Comparison of ENCODE assay signal across 15 cellular contexts in the genomic region with DNA sequence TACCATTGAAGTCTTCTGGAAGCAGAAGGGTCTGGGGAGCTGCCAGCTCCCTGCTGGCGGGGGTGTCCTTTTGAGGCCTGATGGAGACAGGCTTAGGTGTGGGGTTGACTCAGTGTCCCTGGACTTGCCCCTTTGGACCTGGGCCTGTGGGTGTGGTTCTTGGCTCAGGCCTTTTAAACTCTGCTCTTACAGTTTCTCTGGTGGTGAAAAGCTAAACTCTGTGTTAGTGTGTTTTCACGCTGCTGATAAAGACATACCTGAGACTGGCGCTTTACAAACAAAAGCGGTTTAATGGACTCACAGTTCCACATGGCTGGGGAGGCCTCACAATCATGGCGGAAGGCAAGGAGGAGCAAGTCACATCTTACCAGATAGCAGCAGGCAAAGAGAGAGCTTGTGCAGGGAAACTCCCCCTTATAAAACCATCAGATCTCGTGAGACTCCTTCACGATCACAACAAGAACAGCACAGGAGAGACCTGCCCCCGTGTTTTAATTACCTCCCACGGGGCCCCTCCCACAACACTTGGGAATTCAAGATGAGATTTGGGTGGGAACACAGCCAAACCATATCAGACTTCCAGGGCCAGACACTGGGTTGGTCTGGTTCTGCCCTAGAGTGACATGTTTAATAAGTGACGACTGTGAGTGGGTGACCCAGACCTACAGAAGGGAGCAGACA.
"Had no signal": no experiment of that assay in that cellular context is flagged by ENCODE, and none has a peak within 500 bp of the region (broad histone marks: within the 10 kb centered on the region; RNA-seq: fewer than 3 reads in every experiment).

No MANE protein-coding gene starts in this region.

- H3K4me3 ChIP-seq: ascending aorta, esophagus squamous epithelium, lower lobe of right lung, ovary, SK-N-MC, tibial nerve had no signal

- H3K27me3 Mint-ChIP-seq: activated naive CD8-positive, alpha-beta T cell treated with anti-CD3 and anti-CD28 coated beads, Interleukin-2, amount 50 U/mL, for 24 hours had no signal

- DNase-seq: activated CD4-positive, alpha-beta T cell treated with anti-CD3 and anti-CD28 coated beads, Interleukin-2, amount 50 U/mL, for 1 hour; activated CD8-positive, alpha-beta memory T cell treated with anti-CD3 and anti-CD28 coated beads for 24 hours; activated naive CD4-positive, alpha-beta T cell treated with anti-CD3 and anti-CD28 coated beads for 36 hours; activated naive CD8-positive, alpha-beta T cell treated with anti-CD3 and anti-CD28 coated beads, Interleukin-2, amount 50 U/mL, for 24 hours; esophagus squamous epithelium; hypothalamus; lower lobe of right lung; ovary; stimulated activated CD4-positive, alpha-beta T cell treated with anti-CD3 and anti-CD28 coated beads, Interleukin-12 subunit alpha, Interleukin-12 subunit beta, amount 100 ng/mL, for 4 hours had no signal

- ATAC-seq: activated CD4-positive, CD25-positive, alpha-beta regulatory T cell treated with anti-CD3 and anti-CD28 coated beads, Interleukin-2, amount 50 U/mL, for 24 hours; activated naive CD8-positive, alpha-beta T cell treated with anti-CD3 and anti-CD28 coated beads, Interleukin-2, amount 50 U/mL, for 24 hours; lower lobe of right lung; stimulated activated effector memory CD8-positive, alpha-beta T cell treated with anti-CD3 and anti-CD28 coated beads, Interleukin-12 subunit alpha, Interleukin-12 subunit beta, amount 100 ng/mL, for 72 hours had no signal

- H3K4me3 Mint-ChIP-seq: activated naive CD4-positive, alpha-beta T cell treated with anti-CD3 and anti-CD28 coated beads for 36 hours; activated naive CD8-positive, alpha-beta T cell treated with anti-CD3 and anti-CD28 coated beads, Interleukin-2, amount 50 U/mL, for 24 hours; activated T-helper 1 cell treated with anti-CD3 and anti-CD28 coated beads, Interleukin-12 subunit alpha, Interleukin-12 subunit beta, Interleukin-2, Interleukin-4 antibody, amounts not matched to agents 30 ng/mL and 10 ng/mL and 1 ng/mL, durations not matched to agents 14 hours and 24 hours and 36 hours; stimulated activated effector memory CD8-positive, alpha-beta T cell treated with anti-CD3 and anti-CD28 coated beads, Interleukin-12 subunit alpha, Interleukin-12 subunit beta, amount 100 ng/mL, for 72 hours had no signal

- H3K36me3 ChIP-seq: ascending aorta, lower lobe of right lung, ovary had no signal

- H3K9me3 ChIP-seq: ascending aorta, esophagus squamous epithelium, lower lobe of right lung, ovary, tibial nerve had no signal

- H3K27ac Mint-ChIP-seq: activated naive CD4-positive, alpha-beta T cell treated with anti-CD3 and anti-CD28 coated beads for 36 hours; activated naive CD8-positive, alpha-beta T cell treated with anti-CD3 and anti-CD28 coated beads, Interleukin-2, amount 50 U/mL, for 24 hours; activated T-helper 1 cell treated with anti-CD3 and anti-CD28 coated beads, Interleukin-12 subunit alpha, Interleukin-12 subunit beta, Interleukin-2, Interleukin-4 antibody, amounts not matched to agents 30 ng/mL and 10 ng/mL and 1 ng/mL, durations not matched to agents 14 hours and 24 hours and 36 hours; stimulated activated effector memory CD8-positive, alpha-beta T cell treated with anti-CD3 and anti-CD28 coated beads, Interleukin-12 subunit alpha, Interleukin-12 subunit beta, amount 100 ng/mL, for 72 hours had no signal

- H3K27me3 ChIP-seq: ascending aorta, esophagus squamous epithelium, ovary, tibial nerve had no signal

- H3K27ac ChIP-seq: ascending aorta, lower lobe of right lung, ovary, SK-N-MC, tibial nerve had no signal

- H3K9me3 Mint-ChIP-seq: activated naive CD4-positive, alpha-beta T cell treated with anti-CD3 and anti-CD28 coated beads for 36 hours had no signal
